ENCODE assay signal across 10 cellular contexts in the genomic region with DNA sequence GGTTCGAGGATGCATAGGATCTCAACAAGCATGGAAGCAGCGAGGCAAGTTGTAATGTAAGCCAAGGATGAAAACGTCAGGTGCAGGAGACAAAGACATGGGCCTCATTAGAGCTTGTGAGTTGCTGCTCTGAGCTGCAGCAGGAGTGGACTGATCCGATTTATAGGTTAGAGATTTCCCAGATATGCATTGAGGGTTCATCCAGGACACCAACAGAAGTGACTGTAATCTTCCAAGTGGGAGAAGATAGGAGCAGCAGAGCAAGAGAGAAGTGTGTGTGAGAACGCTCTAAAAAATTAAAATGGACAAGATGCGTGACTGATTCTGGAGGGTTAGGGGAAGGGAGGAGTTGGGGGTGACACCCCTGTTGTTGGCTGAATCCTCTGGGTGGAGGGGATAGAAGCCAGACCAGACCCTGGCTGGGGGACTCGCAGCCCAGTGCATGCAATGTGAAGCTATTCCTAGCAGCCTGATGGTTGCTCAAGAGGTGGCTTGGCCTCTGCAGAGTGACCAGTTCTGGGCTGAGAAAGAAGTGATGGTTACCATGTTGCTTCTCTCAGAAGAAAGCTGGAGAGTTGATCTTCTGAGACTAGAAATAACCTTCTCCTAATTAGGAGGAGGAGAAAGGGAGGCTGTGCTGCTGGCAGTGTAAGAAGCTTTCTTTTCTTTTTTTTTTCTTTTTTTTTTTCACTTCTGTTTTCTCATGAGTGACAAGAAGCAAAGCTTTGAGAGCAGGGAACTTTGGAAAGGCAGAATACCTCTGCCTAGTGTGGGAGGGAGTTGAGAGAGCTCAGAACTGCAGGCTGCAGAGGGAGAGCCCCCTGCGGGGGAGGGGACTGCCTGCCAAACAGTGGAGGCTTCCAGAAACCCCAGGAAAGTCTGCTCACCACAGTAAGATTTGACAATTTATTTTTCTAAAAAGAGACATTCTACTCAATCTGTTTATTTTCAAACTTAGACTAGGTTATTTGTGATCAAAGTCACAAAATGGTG.
A peak's percentile ranks its signal among the peaks of the same experiment; 100 is the strongest.
DNase-seq lines count a peak whose midpoint lies in the region; ATAC-seq and TF ChIP-seq lines count a peak whose summit lies in the region.
"Had no signal": no experiment of that assay in that cellular context is flagged by ENCODE, and none has a peak within 500 bp of the region (broad histone marks: within the 10 kb centered on the region; RNA-seq: fewer than 3 reads in every experiment).

No MANE protein-coding gene starts in this region.

- DNase-seq in GM13976 (ENCODE audit: low spot score) (peak; percentile 52), NCI-H82 treated with DMSO at 0.1 percent for 48 hours (lab: John Stamatoyannopoulos, UW; ENCODE audit: unreplicated experiment) (peak; percentile 34), mesenchymal stem cell (peak; percentile 33), NCI-H1417 (lab: John Stamatoyannopoulos, UW) (no peak), COLO668 (lab: John Stamatoyannopoulos, UW; ENCODE audit: unreplicated experiment) (no peak), NCI-H2196 (lab: John Stamatoyannopoulos, UW; ENCODE audit: unreplicated experiment) (no peak), NCI-H345 treated with DMSO at 0.1 percent for 48 hours (lab: John Stamatoyannopoulos, UW; ENCODE audit: unreplicated experiment) (no peak)
- DNase-seq: esophagus squamous epithelium, NCI-H2171 treated with DMSO at 0.1 percent for 48 hours had no signal

- no peaks in the 10 kb centered on the region for H3K27me3 ChIP-seq in mesenchymal stem cell (ENCODE audit: control insufficient read depth in 1 of 2, insufficient read depth in 1 of 2, low read length in 2 of 2)
- H3K27me3 ChIP-seq: esophagus squamous epithelium had no signal

- H3K23ac ChIP-seq in mesenchymal stem cell (ENCODE audit: low read length in 2 of 2) = no peak overlapping the region

- WGBS in mesenchymal stem cell = 88% methylated on average over 7 of the region's 8 CpGs

- no peak overlapping the region for H2BK5ac ChIP-seq in mesenchymal stem cell (ENCODE audit: low read depth, low read length, poor library complexity, severe bottlenecking)

- no peak overlapping the region for H3K14ac ChIP-seq in mesenchymal stem cell (ENCODE audit: low read length in 2 of 2)

- H3K18ac ChIP-seq in mesenchymal stem cell (ENCODE audit: low read depth in 1 of 2, low read length in 2 of 2) = peak overlapping the region in 1 of 2 experiments; percentile 58

- no peak overlapping the region for H3K27ac ChIP-seq in mesenchymal stem cell (ENCODE audit: low read length, poor library complexity, severe bottlenecking)

- H3K4ac ChIP-seq in mesenchymal stem cell (ENCODE audit: low read depth in 1 of 2, low read length in 2 of 2) = no peak overlapping the region

- no peak overlapping the region for H3K4me3 ChIP-seq in mesenchymal stem cell (ENCODE audit: insufficient read depth in 1 of 2, low read depth in 1 of 2, low read length in 2 of 2)
- H3K4me3 ChIP-seq: esophagus squamous epithelium had no signal

- H3K79me1 ChIP-seq in mesenchymal stem cell (replicated peaks; ENCODE audit: low read length, poor library complexity, severe bottlenecking) = peaks cover 12% of the 10 kb centered on the region

- H2AFZ ChIP-seq in mesenchymal stem cell (ENCODE audit: low read depth, low read length) = no peak overlapping the region

- TF ChIP-seq CTCF in GM13976 (IDR thresholded peaks at IDR 0.05; ENCODE audit: borderline replicate concordance, control extremely low read depth, extremely low read depth, insufficient read depth, missing control alignments) = no peak

- H3K36me3 ChIP-seq in mesenchymal stem cell (ENCODE audit: control insufficient read depth in 1 of 2, insufficient read depth in 2 of 2, low read depth in 1 of 2, low read length in 2 of 2) = no peaks in the 10 kb centered on the region
- H3K36me3 ChIP-seq: esophagus squamous epithelium had no signal

- no peak overlapping the region for H3K4me2 ChIP-seq in mesenchymal stem cell (ENCODE audit: low read length, poor library complexity, severe bottlenecking)

- H2AK5ac ChIP-seq in mesenchymal stem cell (ENCODE audit: low read length, severe bottlenecking) = no peak overlapping the region

- ATAC-seq in GM21576 (IDR thresholded peaks at IDR 0.05; ENCODE audit: unreplicated experiment) = peak; percentile 77

- no peak overlapping the region for H3K9ac ChIP-seq in mesenchymal stem cell (ENCODE audit: low read length)

- no peak overlapping the region for H2BK120ac ChIP-seq in mesenchymal stem cell (ENCODE audit: low read depth, low read length)

- H4K8ac ChIP-seq in mesenchymal stem cell (ENCODE audit: low read length) = no peak overlapping the region

- peak overlapping the region in 1 of 2 experiments; percentile 54 for H2BK12ac ChIP-seq in mesenchymal stem cell (ENCODE audit: low read length in 2 of 2)

- in situ Hi-C loops in GM13976 (cut with MboI; ENCODE audit: low sequenced_read_pairs, unreplicated experiment) = loop anchor here (25.0 kb wide), 2 partner anchors 710 to 985 kb away; no protein-coding TSS in a partner anchor

- H3K4me1 ChIP-seq in mesenchymal stem cell (ENCODE audit: control insufficient read depth, insufficient read depth, low read depth, low read length) = peaks cover 8% of the 10 kb centered on the region

- H2BK15ac ChIP-seq in mesenchymal stem cell (ENCODE audit: low read depth, poor library complexity, severe bottlenecking) = no peak overlapping the region

- no peak overlapping the region for H4K91ac ChIP-seq in mesenchymal stem cell (ENCODE audit: low read length)

- H3K9me3 ChIP-seq in mesenchymal stem cell (ENCODE audit: control insufficient read depth, low read length) = no peaks in the 10 kb centered on the region
- H3K9me3 ChIP-seq: esophagus squamous epithelium had no signal

Comparison
In these comparisons a context has a peak if more than half of its experiments do, and no peak if none do; other contexts are left out.
1. DNase-seq: peak in GM13976 (single experiment), NCI-H82 treated with DMSO at 0.1 percent for 48 hours (single experiment) and mesenchymal stem cell (single experiment); none in NCI-H1417 (0 of 3), COLO668 (single experiment), NCI-H2196 (single experiment) and NCI-H345 treated with DMSO at 0.1 percent for 48 hours (single experiment).